ENCODE assay signal across 9 cellular contexts in the genomic region with DNA sequence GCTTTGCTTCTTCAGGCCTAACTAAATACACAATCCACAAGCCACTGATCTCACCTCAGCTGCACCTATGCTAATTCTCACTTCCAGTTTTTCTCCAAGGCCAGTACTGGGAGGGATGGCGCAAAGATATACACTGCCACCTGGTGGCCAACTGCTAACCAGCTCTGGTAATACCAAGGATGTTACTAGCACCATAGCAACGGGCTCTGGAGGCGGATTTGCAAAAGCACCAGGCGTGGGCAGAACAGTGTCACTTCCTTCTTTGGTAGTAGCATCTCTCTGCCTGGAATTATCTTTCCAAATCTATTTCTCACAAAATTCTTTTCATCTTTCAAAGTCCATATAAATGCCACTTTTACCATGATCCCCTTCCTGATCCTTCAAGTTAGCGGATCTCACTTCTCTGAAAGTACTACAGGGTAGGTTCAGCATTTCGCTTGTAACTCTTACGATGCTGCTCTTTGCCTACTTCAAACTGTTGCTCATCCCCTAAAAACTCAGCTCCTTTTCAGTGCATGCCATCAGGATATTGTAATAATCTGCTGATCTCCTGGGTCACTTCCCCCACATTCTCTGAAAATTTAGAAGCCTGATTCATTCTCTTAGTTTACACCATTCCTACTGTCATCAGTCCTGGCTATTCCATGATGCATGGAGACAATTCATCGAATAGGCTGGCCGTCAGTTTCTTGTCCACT. TPM values are rescaled to one million over a fixed set of nuclear protein-coding genes. Genes with fewer than 3 reads are reported as not detected.
A peak's percentile ranks its signal among the peaks of the same experiment; 100 is the strongest.
DNase-seq lines count a peak whose midpoint lies in the region; ATAC-seq lines count a peak whose summit lies in the region.
"Had no signal": no experiment of that assay in that cellular context is flagged by ENCODE, and none has a peak within 500 bp of the region (broad histone marks: within the 10 kb centered on the region; RNA-seq: fewer than 3 reads in every experiment).

No MANE protein-coding gene starts in this region.

- peak; percentile 98 for DNase-seq in CD1c-positive myeloid dendritic cell (ENCODE audit: extremely low spot score)
- peak; percentile 40 for DNase-seq in NCI-H524 treated with DMSO at 0.1 percent for 48 hours (lab: John Stamatoyannopoulos, UW)
- peak; percentile 94 for DNase-seq in activated CD4-positive, alpha-beta T cell treated with anti-CD3 and anti-CD28 coated beads, Interleukin-2, amount 10 ng/mL, durations not matched to agents 24 days and 14 days
- DNase-seq in dermis blood vessel endothelial cell, result peak; percentile 84
- peak; percentile 87 for DNase-seq in medulla oblongata (ENCODE audit: extremely low spot score)
- peak; percentile 64 for DNase-seq in stimulated activated CD8-positive, alpha-beta memory T cell treated with anti-CD3 and anti-CD28 coated beads, Interleukin-12 subunit alpha, Interleukin-12 subunit beta, amount 100 ng/mL, for 24 hours (ENCODE audit: extremely low read depth)

- intact Hi-C loops in activated CD4-positive, alpha-beta T cell treated with anti-CD3 and anti-CD28 coated beads, Interleukin-2, amount 10 ng/mL, durations not matched to agents 24 days and 14 days (cut with micrococcal nuclease), result loop anchor here (1.0 kb wide), 4 partner anchors 24 to 135 kb away; no protein-coding TSS in a partner anchor

- H3K36me3 Mint-ChIP-seq in activated CD4-positive, alpha-beta T cell treated with anti-CD3 and anti-CD28 coated beads, Interleukin-2, amount 10 ng/mL, durations not matched to agents 24 days and 14 days (ENCODE audit: low read depth), result no peaks in the 10 kb centered on the region

- H3K27ac Mint-ChIP-seq in activated CD4-positive, alpha-beta T cell treated with anti-CD3 and anti-CD28 coated beads, Interleukin-2, amount 10 ng/mL, durations not matched to agents 24 days and 14 days, result no peak overlapping the region

- H3K4me1 Mint-ChIP-seq in activated CD4-positive, alpha-beta T cell treated with anti-CD3 and anti-CD28 coated beads, Interleukin-2, amount 10 ng/mL, durations not matched to agents 24 days and 14 days, result peaks cover 22% of the 10 kb centered on the region

- ATAC-seq in GM19328 (IDR thresholded peaks at IDR 0.05; ENCODE audit: unreplicated experiment), result peak; percentile 95
- ATAC-seq in HG03432 (IDR thresholded peaks at IDR 0.05; ENCODE audit: unreplicated experiment), result peak; percentile 96

- H3K9me3 Mint-ChIP-seq in activated CD4-positive, alpha-beta T cell treated with anti-CD3 and anti-CD28 coated beads, Interleukin-2, amount 10 ng/mL, durations not matched to agents 24 days and 14 days, result peaks cover 4% of the 10 kb centered on the region
- H3K9me3 Mint-ChIP-seq: dendritic cell treated with granulocyte-macrophage colony-stimulating factor and Interleukin-4, amounts not matched to agents 40 ng/mL and 50 ng/mL, for 4 days had no signal

- no peak overlapping the region for H3K4me3 Mint-ChIP-seq in activated CD4-positive, alpha-beta T cell treated with anti-CD3 and anti-CD28 coated beads, Interleukin-2, amount 10 ng/mL, durations not matched to agents 24 days and 14 days
- H3K4me3 Mint-ChIP-seq: dendritic cell treated with granulocyte-macrophage colony-stimulating factor and Interleukin-4, amounts not matched to agents 40 ng/mL and 50 ng/mL, for 4 days had no signal

- no peaks in the 10 kb centered on the region for H3K27me3 Mint-ChIP-seq in activated CD4-positive, alpha-beta T cell treated with anti-CD3 and anti-CD28 coated beads, Interleukin-2, amount 10 ng/mL, durations not matched to agents 24 days and 14 days
- H3K27me3 Mint-ChIP-seq: dendritic cell treated with granulocyte-macrophage colony-stimulating factor and Interleukin-4, amounts not matched to agents 40 ng/mL and 50 ng/mL, for 4 days had no signal

RNA-seq across cellular contexts. Expression of gene FOXJ2, which starts 37.1 kb away (rescaled TPM):
- 18.5 and 18.6 TPM in 2 replicates for total RNA-seq in activated CD4-positive, alpha-beta T cell treated with anti-CD3 and anti-CD28 coated beads, Interleukin-2, amount 10 ng/mL, durations not matched to agents 24 days and 14 days
- 4.9 and 7.4 TPM in 2 replicates for total RNA-seq in dermis blood vessel endothelial cell

RNA-seq across cellular contexts. Expression of gene SLC2A3, which starts 59.4 kb away (rescaled TPM):
- total RNA-seq in activated CD4-positive, alpha-beta T cell treated with anti-CD3 and anti-CD28 coated beads, Interleukin-2, amount 10 ng/mL, durations not matched to agents 24 days and 14 days, result 362 and 366 TPM in 2 replicates
- 18.7 and 32.5 TPM in 2 replicates for total RNA-seq in dermis blood vessel endothelial cell

Comparison
In these comparisons a context has a peak if more than half of its experiments do, and no peak if none do; other contexts are left out.
1. Peak in every context shown above with its lines: DNase-seq and ATAC-seq.
2. DNase-seq: peak in every context shown above with its lines; median percentile 98 in CD1c-positive myeloid dendritic cell; 94 in activated CD4-positive, alpha-beta T cell treated with anti-CD3 and anti-CD28 coated beads, Interleukin-2, amount 10 ng/mL, durations not matched to agents 24 days and 14 days; 87 in medulla oblongata; 84 in dermis blood vessel endothelial cell; 64 in stimulated activated CD8-positive, alpha-beta memory T cell treated with anti-CD3 and anti-CD28 coated beads, Interleukin-12 subunit alpha, Interleukin-12 subunit beta, amount 100 ng/mL, for 24 hours; 40 in NCI-H524 treated with DMSO at 0.1 percent for 48 hours.
3. RNA of gene SLC2A3, which starts 59.4 kb away (total RNA-seq): 362 to 366 TPM in activated CD4-positive, alpha-beta T cell treated with anti-CD3 and anti-CD28 coated beads, Interleukin-2, amount 10 ng/mL, durations not matched to agents 24 days and 14 days; 18.7 to 32.5 TPM in dermis blood vessel endothelial cell; every median in the first group is over 10 times any median in the second.